ENCODE assay signal across 2 cellular contexts in the genomic region with DNA sequence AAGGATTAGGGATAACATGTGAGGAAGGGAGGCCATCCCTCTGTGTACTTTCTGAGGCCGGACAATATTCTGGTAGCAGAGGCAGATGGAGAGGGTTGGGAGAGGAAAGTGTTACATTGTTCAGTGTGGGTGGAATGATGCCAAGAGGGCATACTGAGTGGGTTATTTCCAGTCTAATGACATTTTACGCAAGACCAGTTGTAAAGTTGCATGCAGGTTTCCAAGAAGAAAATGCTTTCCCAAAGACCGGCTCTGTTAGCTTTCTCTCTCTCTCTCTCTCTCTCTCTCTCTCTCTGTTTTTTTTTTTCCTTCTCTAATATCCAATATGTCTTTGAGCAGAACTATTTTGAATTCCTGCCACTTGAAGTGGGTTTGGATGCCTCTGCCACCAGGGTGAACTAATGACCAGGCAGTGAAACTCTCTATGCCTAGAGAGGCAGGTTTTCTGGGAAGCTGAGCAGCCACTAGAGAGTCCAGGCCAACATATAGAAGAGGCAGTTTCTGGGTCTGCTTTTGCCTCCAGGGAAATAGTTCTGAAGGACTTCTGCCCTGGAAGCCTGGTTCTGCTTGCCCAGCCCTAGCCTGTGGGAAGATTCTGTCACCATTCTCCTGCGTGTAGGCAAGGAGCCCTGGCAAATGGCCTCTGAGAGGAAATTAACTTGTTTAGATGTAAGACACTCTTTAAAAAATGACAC.
TF ChIP-seq lines count a peak whose summit lies in the region.

No MANE protein-coding gene starts in this region.

TF ChIP-seq in H1, 55 proteins besides CTCF, POLR2A, EP300 and RAD21:
- TF ChIP-seq NRF1 (IDR thresholded peaks at IDR 0.05; ENCODE audit: low read depth, low read length) = no peak
- TF ChIP-seq YY1 (IDR thresholded peaks at IDR 0.05; ENCODE audit: low read depth, low read length) = no peak
- TF ChIP-seq NANOG (IDR thresholded peaks at IDR 0.05; ENCODE audit: insufficient read depth, low read depth, low read length, poor library complexity, severe bottlenecking) = no peak
- no peak for TF ChIP-seq CBX8 (IDR thresholded peaks at IDR 0.05; ENCODE audit: borderline replicate concordance, low read depth, low read length)
- no peak for TF ChIP-seq RFX5 (IDR thresholded peaks at IDR 0.05; ENCODE audit: borderline replicate concordance, low read depth, low read length)

TF ChIP-seq in SK-N-SH, 30 proteins besides CTCF, POLR2A, EP300 and RAD21:
- TF ChIP-seq TEAD4 (IDR thresholded peaks at IDR 0.05; ENCODE audit: borderline replicate concordance, insufficient read depth) (no peak), NRF1 (IDR thresholded peaks at IDR 0.05; ENCODE audit: low read depth, low read length) (no peak), YY1 (IDR thresholded peaks at IDR 0.05; ENCODE audit: low read depth) (no peak), CHD2 (IDR thresholded peaks at IDR 0.05; ENCODE audit: low read length, partially characterized antibody) (no peak), TCF12 (IDR thresholded peaks at IDR 0.05) (no peak), FOXM1 (IDR thresholded peaks at IDR 0.05; ENCODE audit: low read depth) (no peak), POLR2AphosphoS5 (IDR thresholded peaks at IDR 0.05; ENCODE audit: low read depth, low read length) (no peak), REST (IDR thresholded peaks at IDR 0.05; ENCODE audit: low read depth, low read length) (no peak), JUND (IDR thresholded peaks at IDR 0.05) (no peak), EZH2phosphoT487 (IDR thresholded peaks at IDR 0.05; ENCODE audit: borderline replicate concordance, low read depth) (no peak), TAF1 (IDR thresholded peaks at IDR 0.05; ENCODE audit: borderline replicate concordance, low read depth, low read length) (no peak), SMC3 (IDR thresholded peaks at IDR 0.05; ENCODE audit: low read depth, low read length) (no peak), RFX5 (IDR thresholded peaks at IDR 0.05; ENCODE audit: low read length) (no peak), ELF1 (IDR thresholded peaks at IDR 0.05) (no peak), GATA2 (CRISPR knock-in tag; IDR thresholded peaks at IDR 0.05) (no peak), NFIC (IDR thresholded peaks at IDR 0.05; ENCODE audit: borderline replicate concordance) (no peak), GABPA (IDR thresholded peaks at IDR 0.05; ENCODE audit: low read depth) (no peak), MEF2A (IDR thresholded peaks at IDR 0.05; ENCODE audit: borderline replicate concordance, low read depth) (no peak)
